ENCODE assay signal across 8 cellular contexts in the genomic region with DNA sequence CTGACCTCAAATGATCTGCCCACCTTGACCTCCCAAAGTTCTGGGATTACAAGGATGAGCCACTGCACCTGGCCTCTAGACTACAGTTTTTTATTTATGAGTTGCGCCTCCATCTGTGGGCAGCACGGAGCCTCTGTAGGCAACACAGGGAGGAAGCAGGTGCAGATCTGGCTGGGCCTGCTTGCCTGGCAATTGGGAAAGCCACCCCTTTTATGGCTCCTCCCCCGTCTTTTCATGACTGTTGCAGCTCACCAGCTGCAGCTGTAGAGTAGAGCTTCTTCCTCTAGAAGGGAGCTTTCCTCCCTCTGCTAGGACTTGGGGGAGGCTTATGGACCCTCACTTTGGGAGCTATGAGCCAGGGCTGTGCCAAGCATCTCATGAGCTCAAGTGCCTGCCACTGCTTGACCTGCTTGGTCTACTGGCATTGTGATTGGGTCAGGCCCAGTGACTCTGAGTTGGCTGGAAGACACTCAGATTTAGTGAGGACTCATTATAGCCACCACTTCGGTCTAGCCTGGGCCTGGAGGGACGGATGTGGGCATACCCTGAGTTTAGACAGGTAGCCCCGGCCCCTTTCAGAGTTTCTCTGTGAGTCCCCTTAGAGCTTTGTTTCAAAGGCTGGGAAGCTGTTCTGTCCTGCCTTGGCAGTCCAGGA. TPM values are rescaled to one million over a fixed set of nuclear protein-coding genes. Genes with fewer than 3 reads are reported as not detected.
DNase-seq lines count a peak whose midpoint lies in the region; ATAC-seq and TF ChIP-seq lines count a peak whose summit lies in the region.

No MANE protein-coding gene starts in this region.

- 66 to 87% methylated on average over 5 to 6 of the region's 6 CpGs for WGBS in esophagus squamous epithelium, 2 donors

- peaks cover 6 to 84% (median 12%) of the 10 kb centered on the region in 3 donors for H3K36me3 ChIP-seq in esophagus squamous epithelium
- peaks cover 48% of the 10 kb centered on the region for H3K36me3 ChIP-seq in thoracic aorta

- intact Hi-C loops in esophagus squamous epithelium (cut with DNase I) = loop anchor here (10.0 kb wide), 1 partner anchor 57 kb away; the partner anchor contains the start of genes PRMT7 and SLC7A6OS

- H3K27me3 ChIP-seq in esophagus squamous epithelium (no peaks in the 10 kb centered on the region), thoracic aorta (replicated peaks; ENCODE audit: insufficient read depth) (no peaks in the 10 kb centered on the region)

- TF ChIP-seq CTCF in esophagus squamous epithelium (IDR thresholded peaks at IDR 0.05) (no peak), thoracic aorta (IDR thresholded peaks at IDR 0.05) (no peak), coronary artery (IDR thresholded peaks at IDR 0.05) (no peak)

- peaks cover 3 to 21% (median 8%) of the 10 kb centered on the region in 3 donors for H3K4me1 ChIP-seq in esophagus squamous epithelium
- peaks cover 13 to 31% of the 10 kb centered on the region in 2 donors for H3K4me1 ChIP-seq in thoracic aorta (ENCODE audit: control insufficient read depth in 1 of 2, low read depth in 2 of 2)

- peak; percentile 69 for DNase-seq in DMS153 (lab: John Stamatoyannopoulos, UW)
- DNase-seq in NCI-H2107 (lab: John Stamatoyannopoulos, UW) = peak; percentile 48
- no peak for DNase-seq in esophagus squamous epithelium (lab: John Stamatoyannopoulos, UW)
- no peak for DNase-seq in thoracic aorta (ENCODE audit: low spot score)
- no peak for DNase-seq in HuH-7 (ENCODE audit: low spot score)
- no peak for DNase-seq in coronary artery (ENCODE audit: low spot score)
- no peak for DNase-seq in activated T-cell treated with anti-CD3 and anti-CD28 coated beads, Interleukin-2, amount 50 U/mL, for 1 hour

- H3K27ac ChIP-seq in esophagus squamous epithelium (peak overlapping the region; percentile 38 to 78 (median 50)), thoracic aorta (peak overlapping the region; percentile 88 to 99), coronary artery (peak overlapping the region in 1 of 2 donors; percentile 60)

- no peak for TF ChIP-seq POLR2A in esophagus squamous epithelium (IDR thresholded peaks at IDR 0.05)

- no peak overlapping the region for H3K4me3 ChIP-seq in esophagus squamous epithelium
- H3K4me3 ChIP-seq in thoracic aorta = no peak overlapping the region
- no peak overlapping the region for H3K4me3 ChIP-seq in coronary artery

- peak; percentile 53 for ATAC-seq in GM21447 (IDR thresholded peaks at IDR 0.05; ENCODE audit: unreplicated experiment)
- no peak for ATAC-seq in thoracic aorta (ENCODE audit: insufficient number of reproducible peaks, low FRiP score, low read depth)

- H3K9me3 ChIP-seq in esophagus squamous epithelium = no peaks in the 10 kb centered on the region
- H3K9me3 ChIP-seq in thoracic aorta = no peaks in the 10 kb centered on the region

RNA-seq across cellular contexts. Expression of gene SLC7A6, which starts 6.9 kb away (rescaled TPM):
- total RNA-seq in esophagus squamous epithelium (10 to 100 TPM in 1 of 4 donors, 1 to 10 TPM in 3; 5.7 to 28.2 (median 7.9) TPM), thoracic aorta (100 to 1,000 TPM in 1 of 2 donors, 10 to 100 TPM in 1; 92.1 to 125 TPM)

RNA-seq across cellular contexts. Expression of gene PLA2G15, which starts 12.2 kb away (rescaled TPM):
- total RNA-seq in esophagus squamous epithelium (1 to 10 TPM; 3.3 to 9.8 (median 6.6) TPM), thoracic aorta (10 to 100 TPM; 17.8 to 34.9 TPM)

RNA-seq across cellular contexts. Expression of gene ESRP2, which starts 21.5 kb away (rescaled TPM):
- total RNA-seq in esophagus squamous epithelium (100 to 1,000 TPM in 3 of 4 donors, 10 to 100 TPM in 1; 44.6 to 137 (median 118) TPM), thoracic aorta (1 to 10 TPM; 2.0 to 9.1 TPM)

RNA-seq across cellular contexts. Expression of gene SLC7A6OS, which starts 53.4 kb away (rescaled TPM):
- 10 to 100 TPM in 1 of 4 donors, 1 to 10 TPM in 3; 4.5 to 16.2 (median 6.7) TPM for total RNA-seq in esophagus squamous epithelium
- total RNA-seq in thoracic aorta = 10 to 100 TPM; 15.6 to 22.6 TPM

RNA-seq across cellular contexts. Expression of gene PRMT7, which starts 53.4 kb away (rescaled TPM):
- total RNA-seq in esophagus squamous epithelium (10 to 100 TPM; 15.2 to 35.7 (median 21.2) TPM), thoracic aorta (10 to 100 TPM; 46.6 to 74.2 TPM)

Comparison
In these comparisons a context has a peak if more than half of its experiments do, and no peak if none do; other contexts are left out.
1. DNase-seq: peak in DMS153 (single experiment) and NCI-H2107 (single experiment); none in esophagus squamous epithelium (single experiment), thoracic aorta (single experiment), HuH-7 (single experiment), coronary artery (single experiment) and activated T-cell treated with anti-CD3 and anti-CD28 coated beads, Interleukin-2, amount 50 U/mL, for 1 hour (single experiment).
2. RNA of gene ESRP2, which starts 21.5 kb away (total RNA-seq): 44.6 to 137 TPM in esophagus squamous epithelium; 2.0 to 9.1 TPM in thoracic aorta; every median in the first group is over 4 times any median in the second.